In genomic region chr1:234675561-234675960, GRCh38 we compare ENCODE assay signal across 9 cellular contexts.
A peak's percentile ranks its signal among the peaks of the same experiment; 100 is the strongest.
DNase-seq lines count a peak whose midpoint lies in the region; ATAC-seq and TF ChIP-seq lines count a peak whose summit lies in the region.
"Had no signal": no experiment of that assay in that cellular context is flagged by ENCODE, and none has a peak within 500 bp of the region (broad histone marks: within the 10 kb centered on the region; RNA-seq: fewer than 3 reads in every experiment).

No MANE protein-coding gene starts in this region.

- no peaks in the 10 kb centered on the region for H3K27me3 ChIP-seq in psoas muscle (ENCODE audit: insufficient read depth in 3 of 3, low read length in 2 of 3)
- H3K27me3 ChIP-seq: MG63 had no signal

- H3K4me1 ChIP-seq in psoas muscle = peaks cover 6% of the 10 kb centered on the region

- WGBS in psoas muscle, 3 donors = 24 to 51% (median 42%) methylated on average over 6 of the region's 6 CpGs

- no peaks in the 10 kb centered on the region for H3K9me3 ChIP-seq in psoas muscle
- H3K9me3 ChIP-seq: MG63 had no signal

- no peaks in the 10 kb centered on the region for H3K36me3 ChIP-seq in psoas muscle (ENCODE audit: insufficient read depth in 1 of 2, low read depth in 1 of 2)
- H3K36me3 ChIP-seq: MG63 had no signal

- DNase-seq in NCI-H82 (lab: John Stamatoyannopoulos, UW) = peak; percentile 99
- DNase-seq in erythroblast (lab: John Stamatoyannopoulos, UW) = peak; percentile 35 to 53
- DNase-seq in psoas muscle = no peak
- DNase-seq in stimulated activated CD4-positive, alpha-beta T cell treated with anti-CD3 and anti-CD28 coated beads, Interleukin-1b, Interleukin-23, amount 100 ng/mL, for 48 hours = no peak
- no peak for DNase-seq in activated gamma-delta T cell (lab: John Stamatoyannopoulos, UW)
- DNase-seq in activated gamma-delta T cell treated with Interleukin-2 at 50 U/mL for 16 hours = no peak

- H3K27ac ChIP-seq in psoas muscle = peak overlapping the region; percentile 78

- TF ChIP-seq CTCF in psoas muscle (IDR thresholded peaks at IDR 0.05) = no peak

- intact Hi-C loops in psoas muscle (cut with DNase I) = no loop called here

- ATAC-seq in GM18511 (IDR thresholded peaks at IDR 0.05; ENCODE audit: unreplicated experiment) (peak; percentile 9), psoas muscle (peak; percentile 32 to 61 (median 47)), esophagus mucosa (no peak)

- peak overlapping the region; percentile 71 for H3K4me3 ChIP-seq in psoas muscle

- no peak for TF ChIP-seq POLR2A in erythroblast (IDR thresholded peaks at IDR 0.05; ENCODE audit: low read length)

Comparison
In these comparisons a context has a peak if more than half of its experiments do, and no peak if none do; other contexts are left out.
1. DNase-seq: peak in NCI-H82 (single experiment) and erythroblast (2 of 2); none in psoas muscle (0 of 2), stimulated activated CD4-positive, alpha-beta T cell treated with anti-CD3 and anti-CD28 coated beads, Interleukin-1b, Interleukin-23, amount 100 ng/mL, for 48 hours (single experiment), activated gamma-delta T cell (single experiment) and activated gamma-delta T cell treated with Interleukin-2 at 50 U/mL for 16 hours (single experiment).